ENCODE assay signal across 19 cellular contexts in the genomic region with DNA sequence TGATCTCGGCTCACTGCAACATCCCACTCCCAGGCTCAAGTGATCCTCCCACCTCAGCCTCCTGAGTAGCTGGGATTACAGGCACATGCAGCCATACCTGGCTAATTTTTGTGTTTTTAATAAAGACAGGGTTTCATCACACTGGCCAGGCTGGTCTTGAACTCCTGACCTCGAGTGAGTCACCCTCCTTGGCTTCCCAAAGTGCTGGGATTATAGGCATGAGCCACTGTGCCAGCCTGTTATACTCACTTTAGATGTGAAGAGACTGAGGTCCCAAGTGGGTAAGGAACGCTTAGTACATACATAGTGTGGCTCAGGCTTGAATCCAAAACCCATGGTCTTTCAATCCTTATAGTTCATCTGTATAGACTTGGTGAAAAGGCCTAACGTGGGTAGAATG.
DNase-seq lines count a peak whose midpoint lies in the region; ATAC-seq, FAIRE-seq and TF ChIP-seq lines count a peak whose summit lies in the region.
"Had no signal": no experiment of that assay in that cellular context is flagged by ENCODE, and none has a peak within 500 bp of the region (broad histone marks: within the 10 kb centered on the region; RNA-seq: fewer than 3 reads in every experiment).

No MANE protein-coding gene starts in this region.

- CTCF ChIA-PET in K562 (lab: Yijun Ruan, JAX; ENCODE audit: low intra/inter-chr PET ratio), result interaction anchor here (0.7 kb wide), 1 partner anchor 13 kb away, joined by 3 read pairs; no protein-coding TSS in a partner anchor

- peak; percentile 55 for DNase-seq in EH (ENCODE audit: low read depth)
- DNase-seq in MV-4-11 (lab: John Stamatoyannopoulos, UW), result peak; percentile 53
- peak in 1 of 4 experiments; percentile 1 for DNase-seq in K562 (ENCODE audit: extremely low read depth in 1 of 4, low spot score in 3 of 4)
- no peak for DNase-seq in osteoblast (ENCODE audit: insufficient read length, low spot score, missing footprints)
- DNase-seq in iPS-NIHi7 (ENCODE audit: extremely low spot score), result no peak
- no peak for DNase-seq in glutamatergic neuron
- DNase-seq in SJCRH30, result no peak
- DNase-seq: activated naive CD8-positive, alpha-beta T cell treated with anti-CD3 and anti-CD28 coated beads, Interleukin-2, amount 10 ng/mL, durations not matched to agents 7 days and 5 days; CD8-positive, alpha-beta memory T cell; DMS79 treated with DMSO at 0.1 percent for 48 hours; Karpas-422; NCI-H1417; NCI-H2171; NCI-H526 treated with DMSO at 0.1 percent for 48 hours; nephron progenitor cell had no signal

- TF ChIP-seq EP300 in K562 (IDR thresholded peaks at IDR 0.05; ENCODE audit: low read length), result no peak

- TF ChIP-seq RAD21 in K562 (CRISPR knock-in tag; conservative IDR thresholded peaks at IDR 0.05 in 1 of 2, IDR thresholded peaks at IDR 0.05 in 1 of 2), result no peak

- peaks cover 3% of the 10 kb centered on the region for H3K4me1 Mint-ChIP-seq in glutamatergic neuron (ENCODE audit: low read depth, unreplicated experiment)

- H3K27ac ChIP-seq in K562 (ENCODE audit: extremely low read depth, low read depth, low read length) (no peak overlapping the region), osteoblast (ENCODE audit: low read depth, low read length) (peak overlapping the region; percentile 59), SJCRH30 (no peak overlapping the region)

- peaks cover 5% of the 10 kb centered on the region for H3K36me3 Mint-ChIP-seq in glutamatergic neuron (ENCODE audit: unreplicated experiment)

- WGBS in K562 (ENCODE audit: insufficient coverage, low coverage, missing lambda C conversion rate), result 67% methylated on average over 4 of the region's 4 CpGs

- in situ Hi-C loops in K562 (cut with MboI), result no loop called here

- H3K27ac Mint-ChIP-seq in glutamatergic neuron (ENCODE audit: unreplicated experiment), result no peak overlapping the region
- H3K27ac Mint-ChIP-seq: activated naive CD8-positive, alpha-beta T cell treated with anti-CD3 and anti-CD28 coated beads, Interleukin-2, amount 10 ng/mL, durations not matched to agents 7 days and 5 days; activated T-helper 17 cell treated with anti-CD3 and anti-CD28 coated beads, Interleukin-2, amount 50 U/mL, for 72 hours; CD8-positive, alpha-beta memory T cell; nephron progenitor cell had no signal

- POLR2A ChIA-PET in K562 (lab: Yijun Ruan, JAX), result interaction anchor here (1.9 kb wide), 1 partner anchor 11 kb away, joined by 6 read pairs; no protein-coding TSS in a partner anchor

- no peak overlapping the region for H3K4me3 Mint-ChIP-seq in glutamatergic neuron (ENCODE audit: unreplicated experiment)
- H3K4me3 Mint-ChIP-seq: activated naive CD8-positive, alpha-beta T cell treated with anti-CD3 and anti-CD28 coated beads, Interleukin-2, amount 10 ng/mL, durations not matched to agents 7 days and 5 days; activated T-helper 17 cell treated with anti-CD3 and anti-CD28 coated beads, Interleukin-2, amount 50 U/mL, for 72 hours; CD8-positive, alpha-beta memory T cell; nephron progenitor cell had no signal

- peaks cover 4% of the 10 kb centered on the region for H3K9me3 Mint-ChIP-seq in glutamatergic neuron (ENCODE audit: unreplicated experiment)
- H3K9me3 Mint-ChIP-seq: activated T-helper 17 cell treated with anti-CD3 and anti-CD28 coated beads, Interleukin-2, amount 50 U/mL, for 72 hours had no signal

- H4K20me1 ChIP-seq in K562 (replicated peaks; ENCODE audit: control insufficient read depth, insufficient read depth, low read length), result no peaks in the 10 kb centered on the region
- no peaks in the 10 kb centered on the region for H4K20me1 ChIP-seq in osteoblast (ENCODE audit: insufficient read depth, low read length)

- H3K36me3 ChIP-seq in K562 (ENCODE audit: control insufficient read depth, insufficient read depth, low read length), result no peaks in the 10 kb centered on the region
- H3K36me3 ChIP-seq in osteoblast (ENCODE audit: insufficient read depth, low read length), result no peaks in the 10 kb centered on the region
- H3K36me3 ChIP-seq in SJCRH30, result no peaks in the 10 kb centered on the region

- intact Hi-C loops in K562 (cut with micrococcal nuclease), result no loop called here

- TF ChIP-seq CTCF in K562 (IDR thresholded peaks at IDR 0.05 in 2 of 3, conservative IDR thresholded peaks at IDR 0.05 in 1 of 3; ENCODE audit: insufficient read depth in 2 of 3, low read depth in 1 of 3, low read length in 3 of 3), result no peak
- no peak for TF ChIP-seq CTCF in osteoblast (IDR thresholded peaks at IDR 0.05; ENCODE audit: extremely low read depth, low read depth, low read length)
- TF ChIP-seq CTCF in glutamatergic neuron (IDR thresholded peaks at IDR 0.05; ENCODE audit: partially characterized antibody, unreplicated experiment), result no peak

- no peak for ATAC-seq in K562
- ATAC-seq in GM19463 (IDR thresholded peaks at IDR 0.05; ENCODE audit: unreplicated experiment), result no peak
- ATAC-seq: activated CD4-positive, CD25-positive, alpha-beta regulatory T cell treated with anti-CD3 and anti-CD28 coated beads, Interleukin-2, amount 50 U/mL, for 24 hours; activated T-helper 17 cell treated with anti-CD3 and anti-CD28 coated beads, Interleukin-2, amount 50 U/mL, for 72 hours had no signal

- H3K4me3 ChIP-seq in K562 (no peak overlapping the region), osteoblast (ENCODE audit: insufficient read depth, low read length) (no peak overlapping the region), SJCRH30 (no peak overlapping the region)

- H3K9ac ChIP-seq in K562 (ENCODE audit: insufficient read depth in 1 of 2, low read depth in 2 of 2, low read length in 2 of 2), result no peak overlapping the region; a peak in 1 of 4 replicates

- FAIRE-seq in K562 (lab: Jason Lieb, UNC), result no peak
- FAIRE-seq: frontal cortex had no signal

- H3K4me2 ChIP-seq in K562 (ENCODE audit: insufficient read depth, low read length) (no peak overlapping the region), osteoblast (ENCODE audit: insufficient read depth, low read length) (no peak overlapping the region)

- no peaks in the 10 kb centered on the region for H3K79me2 ChIP-seq in K562 (ENCODE audit: control insufficient read depth, insufficient read depth, low read length)
- no peaks in the 10 kb centered on the region for H3K79me2 ChIP-seq in osteoblast (ENCODE audit: insufficient read depth, low read length)

- BruUV-seq in K562 (replicated peaks; lab: Mats Ljungman, UMichigan), result no TSS peak

- H3K9me3 ChIP-seq in K562 (replicated peaks; ENCODE audit: control insufficient read depth, insufficient read depth, low read depth, low read length), result no peaks in the 10 kb centered on the region
- H3K9me3 ChIP-seq in osteoblast (ENCODE audit: low read depth, low read length), result no peaks in the 10 kb centered on the region
- no peaks in the 10 kb centered on the region; the same call in 1 of the 2 replicates for H3K9me3 ChIP-seq in SJCRH30 (replicated peaks)

- H2AFZ ChIP-seq in K562 (ENCODE audit: low read depth, low read length), result peak overlapping the region; percentile 88
- no peak overlapping the region for H2AFZ ChIP-seq in osteoblast (ENCODE audit: low read length)

- H3K27me3 ChIP-seq in K562 (ENCODE audit: control insufficient read depth in 2 of 2, insufficient read depth in 2 of 2, low read length in 2 of 2) (no peaks in the 10 kb centered on the region), osteoblast (ENCODE audit: insufficient read depth, low read length) (no peaks in the 10 kb centered on the region), SJCRH30 (no peaks in the 10 kb centered on the region; the same call in 1 of the 2 replicates)

- TF ChIP-seq POLR2A in K562 (conservative IDR thresholded peaks at IDR 0.05), result no peak

- H3K27me3 Mint-ChIP-seq in glutamatergic neuron (ENCODE audit: unreplicated experiment), result peaks cover 8% of the 10 kb centered on the region
- H3K27me3 Mint-ChIP-seq: activated naive CD8-positive, alpha-beta T cell treated with anti-CD3 and anti-CD28 coated beads, Interleukin-2, amount 10 ng/mL, durations not matched to agents 7 days and 5 days; activated T-helper 17 cell treated with anti-CD3 and anti-CD28 coated beads, Interleukin-2, amount 50 U/mL, for 72 hours had no signal

- H3K4me1 ChIP-seq in K562 (replicated peaks in 1 of 2; ENCODE audit: control insufficient read depth in 2 of 2, insufficient read depth in 2 of 2, low read length in 2 of 2) (peaks cover 30 to 41% of the 10 kb centered on the region in 2 experiments), osteoblast (ENCODE audit: insufficient read depth, low read length) (peaks cover 66% of the 10 kb centered on the region), SJCRH30 (peaks cover 8% of the 10 kb centered on the region; the same call in 1 of the 2 replicates)

- H3K9me1 ChIP-seq in K562 (ENCODE audit: control insufficient read depth, insufficient read depth, low read length), result no peaks in the 10 kb centered on the region

TF ChIP-seq in K562, 482 proteins besides CTCF, POLR2A, EP300 and RAD21 (continues in another document):
- TF ChIP-seq ZNF696 (CRISPR knock-in tag; conservative IDR thresholded peaks at IDR 0.05), result no peak
- no peak for TF ChIP-seq ZNF354B (CRISPR knock-in tag; IDR thresholded peaks at IDR 0.05)
- TF ChIP-seq ZBTB7A (IDR thresholded peaks at IDR 0.05; ENCODE audit: borderline replicate concordance, control insufficient read depth, low read depth, low read length), result no peak
- TF ChIP-seq SLC30A9 (CRISPR knock-in tag; IDR thresholded peaks at IDR 0.05), result no peak
- TF ChIP-seq JUND (IDR thresholded peaks at IDR 0.05; ENCODE audit: borderline replicate concordance, low read depth, low read length), result peak; percentile 26; the same call in 1 of the 2 replicates
- no peak for TF ChIP-seq JUND (tag; IDR thresholded peaks at IDR 0.05; ENCODE audit: borderline replicate concordance, low read depth, low read length)
- no peak for TF ChIP-seq CBX8 (IDR thresholded peaks at IDR 0.05; ENCODE audit: borderline replicate concordance, extremely low read depth, low read depth, low read length, poor library complexity, severe bottlenecking)
- 0 out of 2 replicates have a peak, but pooled peaks have one; percentile 15 for TF ChIP-seq ERF (CRISPR knock-in tag; IDR thresholded peaks at IDR 0.05)
- TF ChIP-seq, protein P1, sequence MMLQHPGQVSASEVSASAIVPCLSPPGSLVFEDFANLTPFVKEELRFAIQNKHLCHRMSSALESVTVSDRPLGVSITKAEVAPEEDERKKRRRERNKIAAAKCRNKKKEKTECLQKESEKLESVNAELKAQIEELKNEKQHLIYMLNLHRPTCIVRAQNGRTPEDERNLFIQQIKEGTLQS (IDR thresholded peaks at IDR 0.05), result peak; percentile 57; the same call in 1 of the 2 replicates
- TF ChIP-seq, protein P1 (CRISPR knock-in tag; conservative IDR thresholded peaks at IDR 0.05), result no peak

Comparison
In these comparisons a context has a peak if more than half of its experiments do, and no peak if none do; other contexts are left out.
1. DNase-seq: peak in EH (single experiment) and MV-4-11 (single experiment); none in osteoblast (single experiment), iPS-NIHi7 (single experiment), glutamatergic neuron (single experiment) and SJCRH30 (0 of 2).